9 cellular contexts compared by ENCODE assay signal in genomic region chr7:150449206-150449956, GRCh38. TPM values are rescaled to one million over a fixed set of nuclear protein-coding genes. Genes with fewer than 3 reads are reported as not detected.
DNase-seq lines count a peak whose midpoint lies in the region; ATAC-seq and TF ChIP-seq lines count a peak whose summit lies in the region.
"Had no signal": no experiment of that assay in that cellular context is flagged by ENCODE, and none has a peak within 500 bp of the region (broad histone marks: within the 10 kb centered on the region; RNA-seq: fewer than 3 reads in every experiment).

No MANE protein-coding gene starts in this region.

- H3K4me3 Mint-ChIP-seq in activated naive CD4-positive, alpha-beta T cell treated with anti-CD3 and anti-CD28 coated beads, Interleukin-2, amount 50 U/mL, for 24 hours = peak overlapping the region; percentile 99

- no peak for TF ChIP-seq EP300 in suprapubic skin (IDR thresholded peaks at IDR 0.05)

- H3K27me3 ChIP-seq in lower lobe of right lung (ENCODE audit: low read depth) (no peaks in the 10 kb centered on the region), suprapubic skin (peaks cover 9% of the 10 kb centered on the region), brain microvascular endothelial cell (replicated peaks) (peaks cover 11% of the 10 kb centered on the region)

- H3K4me1 ChIP-seq in lower lobe of right lung (peaks cover 24% of the 10 kb centered on the region), suprapubic skin (peaks cover 9% of the 10 kb centered on the region)

- in situ Hi-C loops in brain microvascular endothelial cell (cut with HindIII; ENCODE audit: low pct_ligation_motif_present, low sequenced_read_pairs) = no loop called here

- ATAC-seq in lower lobe of right lung (no peak), HG03175 (IDR thresholded peaks at IDR 0.05; ENCODE audit: unreplicated experiment) (no peak)

- no peaks in the 10 kb centered on the region for H3K36me3 ChIP-seq in lower lobe of right lung
- no peaks in the 10 kb centered on the region for H3K36me3 ChIP-seq in suprapubic skin
- H3K36me3 ChIP-seq in brain microvascular endothelial cell (replicated peaks) = no peaks in the 10 kb centered on the region

- H3K27ac ChIP-seq in lower lobe of right lung = peak overlapping the region; percentile 88
- peak overlapping the region; percentile 74 for H3K27ac ChIP-seq in suprapubic skin
- no peak overlapping the region for H3K27ac ChIP-seq in brain microvascular endothelial cell

- 80% methylated on average over 7 of the region's 11 CpGs for WGBS in suprapubic skin

- H3K9me3 ChIP-seq in lower lobe of right lung = no peaks in the 10 kb centered on the region
- H3K9me3 ChIP-seq in suprapubic skin = no peaks in the 10 kb centered on the region

- peaks cover 67% of the 10 kb centered on the region for H3K4me1 Mint-ChIP-seq in activated naive CD4-positive, alpha-beta T cell treated with anti-CD3 and anti-CD28 coated beads, Interleukin-2, amount 50 U/mL, for 24 hours

- TF ChIP-seq POLR2A in suprapubic skin (IDR thresholded peaks at IDR 0.05) = no peak

- no peak for DNase-seq in activated naive CD4-positive, alpha-beta T cell treated with anti-CD3 and anti-CD28 coated beads, Interleukin-2, amount 50 U/mL, for 16 hours
- DNase-seq in activated T-cell treated with anti-CD3 and anti-CD28 coated beads, Interleukin-2, amount 50 U/mL, for 48 hours = peak; percentile 51 to 55
- DNase-seq in lower lobe of right lung (no peak), suprapubic skin (ENCODE audit: low spot score in 2 of 2) (peak in 1 of 2 donors; percentile 34), DMS79 (lab: John Stamatoyannopoulos, UW) (no peak), brain microvascular endothelial cell (no peak)

- H3K27me3 Mint-ChIP-seq in activated naive CD4-positive, alpha-beta T cell treated with anti-CD3 and anti-CD28 coated beads, Interleukin-2, amount 50 U/mL, for 24 hours = no peaks in the 10 kb centered on the region

- intact Hi-C loops in lower lobe of right lung (cut with DNase I) = no loop called here

- peak overlapping the region; percentile 68 for H3K4me3 ChIP-seq in lower lobe of right lung
- no peak overlapping the region for H3K4me3 ChIP-seq in suprapubic skin
- no peak overlapping the region for H3K4me3 ChIP-seq in brain microvascular endothelial cell (ENCODE audit: low read depth, low read length)

- H3K9me3 Mint-ChIP-seq in activated naive CD4-positive, alpha-beta T cell treated with anti-CD3 and anti-CD28 coated beads, Interleukin-2, amount 50 U/mL, for 24 hours = no peaks in the 10 kb centered on the region

- no peak for TF ChIP-seq CTCF in lower lobe of right lung (IDR thresholded peaks at IDR 0.05)
- no peak for TF ChIP-seq CTCF in suprapubic skin (IDR thresholded peaks at IDR 0.05)
- no peak for TF ChIP-seq CTCF in brain microvascular endothelial cell (IDR thresholded peaks at IDR 0.05; ENCODE audit: low read depth, low read length, missing control alignments)

- H3K36me3 Mint-ChIP-seq in activated naive CD4-positive, alpha-beta T cell treated with anti-CD3 and anti-CD28 coated beads, Interleukin-2, amount 50 U/mL, for 24 hours = peaks cover 9% of the 10 kb centered on the region

- peak overlapping the region; percentile 99 for H3K27ac Mint-ChIP-seq in activated naive CD4-positive, alpha-beta T cell treated with anti-CD3 and anti-CD28 coated beads, Interleukin-2, amount 50 U/mL, for 24 hours

RNA-seq across cellular contexts. Expression of gene GIMAP8, which starts 1.0 kb away (rescaled TPM):
- total RNA-seq in lower lobe of right lung = 44.4 TPM
- 1 to 10 TPM; 1.5 to 5.6 (median 3.2) TPM for total RNA-seq in suprapubic skin
- total RNA-seq: OCI-LY7 had no signal

Comparison
In these comparisons a context has a peak if more than half of its experiments do, and no peak if none do; other contexts are left out.
1. DNase-seq: peak in activated T-cell treated with anti-CD3 and anti-CD28 coated beads, Interleukin-2, amount 50 U/mL, for 48 hours (2 of 2); none in activated naive CD4-positive, alpha-beta T cell treated with anti-CD3 and anti-CD28 coated beads, Interleukin-2, amount 50 U/mL, for 16 hours (single experiment), lower lobe of right lung (single experiment), DMS79 (single experiment) and brain microvascular endothelial cell (single experiment).